Comparison of ENCODE assay signal across 13 cellular contexts in the genomic region with DNA sequence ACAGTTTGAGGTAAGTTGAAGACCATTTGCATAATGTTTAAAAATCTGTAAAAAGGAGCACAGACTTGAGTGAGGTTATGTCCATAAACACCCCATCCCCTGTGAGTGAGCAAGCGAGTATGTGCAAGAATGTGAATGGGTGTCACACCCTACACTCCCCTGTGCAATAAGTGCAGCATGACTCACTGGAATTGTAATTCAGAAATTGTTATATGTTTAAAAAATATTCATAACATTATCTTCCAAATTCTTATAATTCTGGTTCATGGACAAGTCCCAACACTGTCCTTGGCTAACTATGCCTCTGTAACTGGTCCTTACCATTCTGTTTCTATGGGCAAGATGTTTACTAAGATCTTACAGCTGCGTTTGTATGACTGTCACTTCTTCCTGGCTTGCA.
"Had no signal": no experiment of that assay in that cellular context is flagged by ENCODE, and none has a peak within 500 bp of the region (broad histone marks: within the 10 kb centered on the region; RNA-seq: fewer than 3 reads in every experiment).

No MANE protein-coding gene starts in this region.

- H3K36me3 ChIP-seq: adrenal gland, gastrocnemius medialis, tibial artery, vagina had no signal

- H3K79me2 ChIP-seq: parathyroid adenoma had no signal

- DNase-seq: activated B cell treated with CpG ODN at 0.5 μM for 24 hours; activated CD4-positive, alpha-beta T cell treated with anti-CD3 and anti-CD28 coated beads, Interleukin-2, amount 10 ng/mL, durations not matched to agents 7 days and 5 days; activated naive CD4-positive, alpha-beta T cell treated with anti-CD3 and anti-CD28 coated beads, Interleukin-2, amount 50 U/mL, for 16 hours; activated T-cell treated with anti-CD3 and anti-CD28 coated beads, Interleukin-2, amount 50 U/mL, for 1 hour; adrenal gland; gastrocnemius medialis; kidney; retina; small intestine; T1000; tibial artery had no signal

- H2AFZ ChIP-seq: parathyroid adenoma had no signal

- H3K9me3 ChIP-seq: adrenal gland, gastrocnemius medialis, tibial artery, vagina had no signal

- ATAC-seq: gastrocnemius medialis had no signal

- H3K4me1 ChIP-seq: adrenal gland, parathyroid adenoma, tibial artery had no signal

- H3K9ac ChIP-seq: parathyroid adenoma had no signal

- H3K27ac ChIP-seq: adrenal gland, gastrocnemius medialis, parathyroid adenoma, tibial artery, vagina had no signal

- H3K27me3 ChIP-seq: adrenal gland, gastrocnemius medialis, tibial artery, vagina had no signal

- H3K4me3 ChIP-seq: adrenal gland, gastrocnemius medialis, tibial artery, vagina had no signal
